In genomic region chr7:55065079-55065478, GRCh38 we compare ENCODE assay signal across 8 cellular contexts. TPM values are rescaled to one million over a fixed set of nuclear protein-coding genes. Genes with fewer than 3 reads are reported as not detected.
DNase-seq lines count a peak whose midpoint lies in the region; ATAC-seq, FAIRE-seq and TF ChIP-seq lines count a peak whose summit lies in the region.

No MANE protein-coding gene starts in this region.

- no peak overlapping the region for H3K14ac ChIP-seq in mesenchymal stem cell (ENCODE audit: low read length in 2 of 2)

- no peak overlapping the region for H4K91ac ChIP-seq in mesenchymal stem cell (ENCODE audit: low read length)

- H3K23ac ChIP-seq in mesenchymal stem cell (ENCODE audit: low read length in 2 of 2): no peak overlapping the region

- H3K18ac ChIP-seq in mesenchymal stem cell (ENCODE audit: low read depth in 1 of 2, low read length in 2 of 2): no peak overlapping the region

- CTCF ChIA-PET in K562 (lab: Yijun Ruan, JAX; ENCODE audit: low intra/inter-chr PET ratio): no interaction called here

- peak overlapping the region; percentile 59 for H2BK5ac ChIP-seq in mesenchymal stem cell (ENCODE audit: low read depth, low read length, poor library complexity, severe bottlenecking)

- no peak overlapping the region for H3K4me3 ChIP-seq in K562
- H3K4me3 ChIP-seq in mesenchymal stem cell (ENCODE audit: insufficient read depth in 1 of 2, low read depth in 1 of 2, low read length in 2 of 2): peak overlapping the region in 1 of 2 experiments; percentile 45

- H2BK12ac ChIP-seq in mesenchymal stem cell (ENCODE audit: low read length in 2 of 2): no peak overlapping the region

- WGBS in K562 (ENCODE audit: insufficient coverage, low coverage, missing lambda C conversion rate): 3% methylated on average over 4 of the region's 4 CpGs
- 0% methylated on average over 3 of the region's 4 CpGs for WGBS in mesenchymal stem cell

- peak; percentile 66 for ATAC-seq in HG03196 (IDR thresholded peaks at IDR 0.05; ENCODE audit: unreplicated experiment)
- no peak for ATAC-seq in K562
- ATAC-seq in HG03025 (IDR thresholded peaks at IDR 0.05; ENCODE audit: low FRiP score, unreplicated experiment): no peak

- H2AK5ac ChIP-seq in mesenchymal stem cell (ENCODE audit: low read length, severe bottlenecking): no peak overlapping the region

- H3K9me1 ChIP-seq in K562 (ENCODE audit: control insufficient read depth, insufficient read depth, low read length): no peaks in the 10 kb centered on the region

- H4K20me1 ChIP-seq in K562 (replicated peaks; ENCODE audit: control insufficient read depth, insufficient read depth, low read length): no peaks in the 10 kb centered on the region

- DNase-seq in GM12892 (ENCODE audit: insufficient read length) (no peak), K562 (ENCODE audit: extremely low read depth in 1 of 4, low spot score in 3 of 4) (no peak), mesenchymal stem cell (peak; percentile 99), NCI-H146 (lab: John Stamatoyannopoulos, UW) (no peak), OCI-M1 (lab: John Stamatoyannopoulos, UW) (no peak), CD1c-positive myeloid dendritic cell (ENCODE audit: extremely low spot score) (no peak)

- H2BK15ac ChIP-seq in mesenchymal stem cell (ENCODE audit: low read depth, poor library complexity, severe bottlenecking): no peak overlapping the region

- H4K8ac ChIP-seq in mesenchymal stem cell (ENCODE audit: low read length): no peak overlapping the region

- H2AFZ ChIP-seq in K562 (ENCODE audit: low read depth, low read length) (no peak overlapping the region), mesenchymal stem cell (ENCODE audit: low read depth, low read length) (no peak overlapping the region)

- POLR2A ChIA-PET in K562 (lab: Yijun Ruan, JAX): no interaction called here

- TF ChIP-seq CTCF in K562 (IDR thresholded peaks at IDR 0.05 in 2 of 3, conservative IDR thresholded peaks at IDR 0.05 in 1 of 3; ENCODE audit: insufficient read depth in 2 of 3, low read depth in 1 of 3, low read length in 3 of 3): no peak

- no peak overlapping the region for H3K27ac ChIP-seq in K562 (ENCODE audit: extremely low read depth, low read depth, low read length)
- H3K27ac ChIP-seq in mesenchymal stem cell (ENCODE audit: low read length, poor library complexity, severe bottlenecking): peak overlapping the region; percentile 92

- peak; percentile 9 for FAIRE-seq in GM12892 (lab: Jason Lieb, UNC)
- no peak for FAIRE-seq in K562 (lab: Jason Lieb, UNC)

- H3K79me2 ChIP-seq in K562 (ENCODE audit: control insufficient read depth, insufficient read depth, low read length): no peaks in the 10 kb centered on the region

- H3K4me2 ChIP-seq in K562 (ENCODE audit: insufficient read depth, low read length) (no peak overlapping the region), mesenchymal stem cell (ENCODE audit: low read length, poor library complexity, severe bottlenecking) (no peak overlapping the region)

- no TSS peak for BruUV-seq in K562 (replicated peaks; lab: Mats Ljungman, UMichigan)

- no peak for TF ChIP-seq EP300 in K562 (IDR thresholded peaks at IDR 0.05; ENCODE audit: low read length)

- intact Hi-C loops in K562 (cut with micrococcal nuclease): no loop called here

- peaks cover 3 to 18% of the 10 kb centered on the region in 2 experiments; a peak in 4 of 5 replicates for H3K27me3 ChIP-seq in K562 (ENCODE audit: control insufficient read depth in 2 of 2, insufficient read depth in 2 of 2, low read length in 2 of 2)
- H3K27me3 ChIP-seq in mesenchymal stem cell (ENCODE audit: control insufficient read depth in 1 of 2, insufficient read depth in 1 of 2, low read length in 2 of 2): no peaks in the 10 kb centered on the region

- no peaks in the 10 kb centered on the region for H3K4me1 ChIP-seq in K562 (replicated peaks in 1 of 2; ENCODE audit: control insufficient read depth in 2 of 2, insufficient read depth in 2 of 2, low read length in 2 of 2)
- H3K4me1 ChIP-seq in mesenchymal stem cell (ENCODE audit: control insufficient read depth, insufficient read depth, low read depth, low read length): peaks cover 31% of the 10 kb centered on the region

- no peak for TF ChIP-seq RAD21 in K562 (CRISPR knock-in tag; conservative IDR thresholded peaks at IDR 0.05 in 1 of 2, IDR thresholded peaks at IDR 0.05 in 1 of 2)

- in situ Hi-C loops in K562 (cut with MboI): no loop called here

- no peak overlapping the region for H3K9ac ChIP-seq in K562 (ENCODE audit: insufficient read depth in 1 of 2, low read depth in 2 of 2, low read length in 2 of 2)
- peak overlapping the region; percentile 89 for H3K9ac ChIP-seq in mesenchymal stem cell (ENCODE audit: low read length)

- peaks cover 14% of the 10 kb centered on the region for H3K79me1 ChIP-seq in mesenchymal stem cell (replicated peaks; ENCODE audit: low read length, poor library complexity, severe bottlenecking)

- H3K4ac ChIP-seq in mesenchymal stem cell (ENCODE audit: low read depth in 1 of 2, low read length in 2 of 2): no peak overlapping the region

- H3K9me3 ChIP-seq in K562 (replicated peaks; ENCODE audit: control insufficient read depth, insufficient read depth, low read depth, low read length) (no peaks in the 10 kb centered on the region), mesenchymal stem cell (ENCODE audit: control insufficient read depth, low read length) (no peaks in the 10 kb centered on the region)

- H3K36me3 ChIP-seq in K562 (ENCODE audit: control insufficient read depth, insufficient read depth, low read length) (no peaks in the 10 kb centered on the region), mesenchymal stem cell (ENCODE audit: control insufficient read depth in 1 of 2, insufficient read depth in 2 of 2, low read depth in 1 of 2, low read length in 2 of 2) (peaks cover 0 to 26% of the 10 kb centered on the region in 2 experiments)

- TF ChIP-seq POLR2A in GM12892 (IDR thresholded peaks at IDR 0.05; ENCODE audit: low read depth, low read length) (no peak), K562 (conservative IDR thresholded peaks at IDR 0.05) (no peak)

- no peak overlapping the region for H2BK120ac ChIP-seq in mesenchymal stem cell (ENCODE audit: low read depth, low read length)

TF ChIP-seq in K562, 482 proteins besides CTCF, POLR2A, EP300 and RAD21 (continues in another document):
- TF ChIP-seq ZNF639 (CRISPR knock-in tag; conservative IDR thresholded peaks at IDR 0.05 in 1 of 2, IDR thresholded peaks at IDR 0.05 in 1 of 2) (no peak), REST (CRISPR knock-in tag; IDR thresholded peaks at IDR 0.05; ENCODE audit: low read depth) (no peak), ZBTB7A (IDR thresholded peaks at IDR 0.05; ENCODE audit: borderline replicate concordance, control insufficient read depth, low read depth, low read length) (no peak)

RNA-seq across cellular contexts. Expression of gene EGFR, which starts 46.3 kb away (rescaled TPM):
- polyA plus RNA-seq in GM12892 (2012; ENCODE audit: missing spikeins): 0.04 TPM
- not detected in 2 replicates for total RNA-seq in K562 (2011; cell fraction: chromatin; rRNA removed; ENCODE audit: low replicate concordance)
- not detected in 2 replicates for total RNA-seq in K562 (2011; cell fraction: nucleolus; rRNA removed)
- not detected in 2 replicates for total RNA-seq in K562 (2011; cell fraction: nucleoplasm; rRNA removed)
- total RNA-seq in K562 (2014; rRNA removed) (not detected in 2 replicates), K562 (2014; rRNA removed; fragmentation: Illumina TruSeq; extraction: Trizol) (not detected in 2 replicates), K562 (2015; rRNA removed; fragmentation: Illumina TruSeq; extraction: Trizol) (not detected in 2 replicates), K562 (2021) (0.13 and 0.18 TPM in 2 replicates)
- polyA plus RNA-seq in K562 (2011; rRNA removed) (not detected in 2 replicates), K562 (2014; fragmentation: Illumina TruSeq; extraction: Trizol) (not detected in 2 replicates), K562 (2014; fragmentation: Nextera tagmentation; extraction: Ambion mirVana) (not detected), K562 (2014; rRNA removed) (not detected in 2 replicates)
- not detected in 2 replicates for polyA plus RNA-seq in K562 (2011; cell fraction: cytosol; rRNA removed)
- polyA plus RNA-seq in K562 (2011; cell fraction: nucleus; rRNA removed): not detected in 2 replicates
- not detected in 2 replicates for polyA plus RNA-seq in K562 (2012)
- polyA minus RNA-seq in K562 (2011; rRNA and poly(A)+ RNA removed): not detected in 2 replicates
- 0.19 and 0.73 TPM in 2 replicates for polyA minus RNA-seq in K562 (2011; cell fraction: cytosol; rRNA and poly(A)+ RNA removed)
- under 0.01 TPM in 1 of 2 replicates, not detected in the other for polyA minus RNA-seq in K562 (2011; cell fraction: nucleus; rRNA and poly(A)+ RNA removed)
- 15.8 TPM for polyA plus RNA-seq in mesenchymal stem cell (2013, experiment 1 of 2)
- polyA plus RNA-seq in mesenchymal stem cell (2013, experiment 2 of 2): 15.1 TPM
